In the genomic region with DNA sequence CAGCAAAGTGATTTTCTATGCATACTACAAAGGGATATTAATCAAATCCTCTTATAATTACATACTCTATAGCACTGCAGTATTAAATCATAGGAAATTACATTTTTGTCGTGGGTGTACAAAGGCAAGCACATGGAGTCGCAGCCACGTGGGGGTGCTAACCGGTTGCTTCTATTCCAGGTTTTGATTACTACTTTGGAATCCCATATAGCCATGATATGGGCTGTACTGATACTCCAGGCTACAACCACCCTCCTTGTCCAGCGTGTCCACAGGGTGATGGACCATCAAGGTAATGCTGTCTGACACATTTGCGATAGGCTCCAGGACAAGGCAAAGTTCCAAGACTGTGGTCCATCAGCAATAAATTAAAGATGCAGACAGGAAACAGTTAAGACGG, we compare ENCODE assay signal across 16 cellular contexts.
A peak's percentile ranks its signal among the peaks of the same experiment; 100 is the strongest.
DNase-seq lines count a peak whose midpoint lies in the region; ATAC-seq and TF ChIP-seq lines count a peak whose summit lies in the region.
"Had no signal": no experiment of that assay in that cellular context is flagged by ENCODE, and none has a peak within 500 bp of the region (broad histone marks: within the 10 kb centered on the region; RNA-seq: fewer than 3 reads in every experiment).

No MANE protein-coding gene starts in this region.

- intact Hi-C loops in left ventricle myocardium inferior (cut with micrococcal nuclease) = no loop called here

- TF ChIP-seq CTCF in left ventricle myocardium inferior (IDR thresholded peaks at IDR 0.05; ENCODE audit: borderline replicate concordance) = peak; percentile 58

- 57 to 65% methylated on average over 7 of the region's 7 CpGs for WGBS in GM23248 (ENCODE audit: low coverage in 1 of 2, low lambda C conversion rate in 2 of 2, missing lambda C conversion rate in 2 of 2), 2 experiments

- H3K27ac ChIP-seq in GM23248 (no peak overlapping the region), left ventricle myocardium inferior (replicated peaks) (no peak overlapping the region)
- H3K27ac ChIP-seq: HL-60, parathyroid adenoma, WERI-Rb-1 had no signal

- H3K4me1 ChIP-seq in GM23248 (ENCODE audit: insufficient read depth) (peaks cover 15% of the 10 kb centered on the region), left ventricle myocardium inferior (peaks cover 4% of the 10 kb centered on the region)
- H3K4me1 ChIP-seq: parathyroid adenoma had no signal

- H3K36me3 ChIP-seq in GM23248 (ENCODE audit: low read depth) (no peaks in the 10 kb centered on the region), left ventricle myocardium inferior (no peaks in the 10 kb centered on the region)
- H3K36me3 ChIP-seq: WERI-Rb-1 had no signal

- no peaks in the 10 kb centered on the region for H3K79me2 ChIP-seq in GM23248 (ENCODE audit: insufficient read depth)
- H3K79me2 ChIP-seq: parathyroid adenoma had no signal

- no peak overlapping the region for H3K9ac ChIP-seq in GM23248
- H3K9ac ChIP-seq: parathyroid adenoma had no signal

- DNase-seq in AG08395 (ENCODE audit: low spot score) (peak; percentile 53), GM23248 (peak; percentile 19), amniotic epithelial cell (ENCODE audit: low read depth) (peak; percentile 11), left ventricle myocardium inferior (peak; percentile 30), NCI-H1105 (lab: John Stamatoyannopoulos, UW) (no peak), islet precursor cell (no peak)
- DNase-seq in stimulated activated CD4-positive, alpha-beta T cell treated with anti-CD3 and anti-CD28 coated beads, Interleukin-4, amount 100 ng/mL, for 24 hours = no peak
- DNase-seq: activated T-cell treated with anti-CD3 and anti-CD28 coated beads, Interleukin-2, amount 50 U/mL, for 24 hours; aorta; NCI-H446 treated with DMSO at 0.1 percent for 48 hours; RPMI8226; stimulated activated naive CD4-positive, alpha-beta T cell; WERI-Rb-1 had no signal

- H3K27me3 ChIP-seq in GM23248 (replicated peaks; ENCODE audit: insufficient read depth) = no peaks in the 10 kb centered on the region
- H3K27me3 ChIP-seq in left ventricle myocardium inferior (ENCODE audit: low read depth) = no peaks in the 10 kb centered on the region

- ATAC-seq in HG03378 (IDR thresholded peaks at IDR 0.05; ENCODE audit: unreplicated experiment) = no peak

- H3F3A ChIP-seq in GM23248 (ENCODE audit: insufficient read depth) = peaks cover 10% of the 10 kb centered on the region

- in situ Hi-C loops in GM23248 (cut with MboI) = no loop called here

- H3K9me3 ChIP-seq in GM23248 (ENCODE audit: low read depth) = no peaks in the 10 kb centered on the region
- H3K9me3 ChIP-seq in left ventricle myocardium inferior (replicated peaks) = no peaks in the 10 kb centered on the region

- no peak overlapping the region for H2AFZ ChIP-seq in GM23248
- H2AFZ ChIP-seq: parathyroid adenoma had no signal

- no peaks in the 10 kb centered on the region for H3K9me2 ChIP-seq in GM23248 (ENCODE audit: insufficient read depth)

- no peak overlapping the region for H3K4me3 ChIP-seq in GM23248
- H3K4me3 ChIP-seq in left ventricle myocardium inferior = no peak overlapping the region

- no peak overlapping the region for H3K4me2 ChIP-seq in GM23248 (ENCODE audit: unreplicated experiment)

- no peaks in the 10 kb centered on the region for H4K20me1 ChIP-seq in GM23248 (ENCODE audit: insufficient read depth)

Comparison
In these comparisons a context has a peak if more than half of its experiments do, and no peak if none do; other contexts are left out.
1. DNase-seq: peak in AG08395 (single experiment), GM23248 (single experiment), amniotic epithelial cell (single experiment) and left ventricle myocardium inferior (single experiment); none in NCI-H1105 (single experiment), stimulated activated CD4-positive, alpha-beta T cell treated with anti-CD3 and anti-CD28 coated beads, Interleukin-4, amount 100 ng/mL, for 24 hours (single experiment) and islet precursor cell (single experiment).